ENCODE assay signal across 24 cellular contexts in genomic region chr6:167307342-167307955, GRCh38. TPM values are rescaled to one million over a fixed set of nuclear protein-coding genes. Genes with fewer than 3 reads are reported as not detected.
"Had no signal": no experiment of that assay in that cellular context is flagged by ENCODE, and none has a peak within 500 bp of the region (broad histone marks: within the 10 kb centered on the region; RNA-seq: fewer than 3 reads in every experiment).

No MANE protein-coding gene starts in this region.

- H3K4me3 ChIP-seq: K562 had no signal

- H3K9me3 ChIP-seq: SK-N-SH had no signal

- DNase-seq: Kasumi-1, MM.1S, NCI-H1092 treated with DMSO at 0.1 percent for 48 hours, NCI-H1436, NCI-H187, NCI-H2029, NCI-H2081 treated with DMSO at 0.1 percent for 48 hours, NCI-H2171, NCI-H226, NCI-H446, NCI-H510A, NCI-H524 treated with DMSO at 0.1 percent for 48 hours, NCI-H69, NCI-H774, RPMI8226, SHP77, SK-N-SH, SW 1271 had no signal

- ATAC-seq: K562 had no signal

- H3K4me2 ChIP-seq: KMS-11, SK-N-SH had no signal

- H3K27ac ChIP-seq: KMS-11 had no signal

- H3K27ac Mint-ChIP-seq: IgD-negative memory B cell had no signal

- H3K4me3 Mint-ChIP-seq: IgD-negative memory B cell had no signal

- H3K36me3 Mint-ChIP-seq: IgD-negative memory B cell had no signal

RNA-seq across cellular contexts. Expression of gene UNC93A, which starts 16.3 kb away (rescaled TPM):
- total RNA-seq: HT1080, K562, M059J, SK-MEL-5 had no signal

RNA-seq across cellular contexts. Expression of gene TTLL2, which starts 17.4 kb away (rescaled TPM):
- total RNA-seq: HT1080, K562, M059J, SK-MEL-5 had no signal
